ENCODE assay signal across 17 cellular contexts in genomic region chr15:95284487-95284886, GRCh38.
DNase-seq lines count a peak whose midpoint lies in the region; FAIRE-seq and TF ChIP-seq lines count a peak whose summit lies in the region.
"Had no signal": no experiment of that assay in that cellular context is flagged by ENCODE, and none has a peak within 500 bp of the region (broad histone marks: within the 10 kb centered on the region; RNA-seq: fewer than 3 reads in every experiment).

No MANE protein-coding gene starts in this region.

- POLR2A ChIA-PET in activated CD4-positive, alpha-beta memory T cell treated with anti-CD3 and anti-CD28 coated beads, Interleukin-2, amount 10 ng/mL, durations not matched to agents 7 days and 5 days (lab: Charles Lee) = no interaction called here
- POLR2A ChIA-PET in activated CD4-positive, alpha-beta memory T cell treated with anti-CD3 and anti-CD28 coated beads for 36 hours (lab: Charles Lee) = no interaction called here

- no peak overlapping the region for H3K4me3 Mint-ChIP-seq in activated CD4-positive, alpha-beta memory T cell treated with anti-CD3 and anti-CD28 coated beads, Interleukin-2, amount 10 ng/mL, durations not matched to agents 7 days and 5 days
- no peak overlapping the region for H3K4me3 Mint-ChIP-seq in activated CD4-positive, alpha-beta memory T cell treated with anti-CD3 and anti-CD28 coated beads for 36 hours

- H3K9me3 ChIP-seq in esophagus squamous epithelium (no peaks in the 10 kb centered on the region), tibial artery (no peaks in the 10 kb centered on the region)
- H3K9me3 ChIP-seq: ascending aorta, SJSA1 had no signal

- H3K36me3 Mint-ChIP-seq in activated CD4-positive, alpha-beta memory T cell treated with anti-CD3 and anti-CD28 coated beads, Interleukin-2, amount 10 ng/mL, durations not matched to agents 7 days and 5 days (ENCODE audit: low read depth) = no peaks in the 10 kb centered on the region
- H3K36me3 Mint-ChIP-seq in activated CD4-positive, alpha-beta memory T cell treated with anti-CD3 and anti-CD28 coated beads for 36 hours = no peaks in the 10 kb centered on the region
- H3K36me3 Mint-ChIP-seq: CD8-positive, alpha-beta memory T cell had no signal

- DNase-seq in activated CD4-positive, alpha-beta memory T cell treated with anti-CD3 and anti-CD28 coated beads, Interleukin-2, amount 10 ng/mL, durations not matched to agents 7 days and 5 days = no peak
- DNase-seq in activated CD4-positive, alpha-beta memory T cell treated with anti-CD3 and anti-CD28 coated beads for 36 hours = no peak
- DNase-seq in MV-4-11 (lab: John Stamatoyannopoulos, UW) (peak; percentile 83), esophagus squamous epithelium (lab: John Stamatoyannopoulos, UW) (no peak), tibial artery (no peak), GM12891 (ENCODE audit: insufficient read length, low spot score) (no peak), COR-L47 (lab: John Stamatoyannopoulos, UW) (no peak), NCI-H510A (lab: John Stamatoyannopoulos, UW) (no peak)
- DNase-seq: cortex of kidney; erythroblast; NCI-H345; stimulated activated naive CD4-positive, alpha-beta T cell treated with Interleukin-2 at 50 U/mL for 16 hours had no signal

- H3K27ac ChIP-seq in esophagus squamous epithelium (peak overlapping the region in 3 of 4 donors; percentile 44 to 77 (median 49)), tibial artery (peak overlapping the region; percentile 54 to 75)
- H3K27ac ChIP-seq: ascending aorta, parathyroid adenoma, SJSA1 had no signal

- H3K4me1 Mint-ChIP-seq in activated CD4-positive, alpha-beta memory T cell treated with anti-CD3 and anti-CD28 coated beads, Interleukin-2, amount 10 ng/mL, durations not matched to agents 7 days and 5 days = peaks cover 14% of the 10 kb centered on the region
- peaks cover 10% of the 10 kb centered on the region for H3K4me1 Mint-ChIP-seq in activated CD4-positive, alpha-beta memory T cell treated with anti-CD3 and anti-CD28 coated beads for 36 hours (ENCODE audit: low read depth)

- TF ChIP-seq CTCF in esophagus squamous epithelium (IDR thresholded peaks at IDR 0.05) (no peak), tibial artery (IDR thresholded peaks at IDR 0.05) (no peak)

- TF ChIP-seq POLR2A in esophagus squamous epithelium (IDR thresholded peaks at IDR 0.05) (no peak), GM12891 (IDR thresholded peaks at IDR 0.05; ENCODE audit: low read depth, low read length) (no peak)

- H3K27me3 Mint-ChIP-seq in activated CD4-positive, alpha-beta memory T cell treated with anti-CD3 and anti-CD28 coated beads, Interleukin-2, amount 10 ng/mL, durations not matched to agents 7 days and 5 days = peaks cover 3% of the 10 kb centered on the region
- H3K27me3 Mint-ChIP-seq in activated CD4-positive, alpha-beta memory T cell treated with anti-CD3 and anti-CD28 coated beads for 36 hours = peaks cover 4% of the 10 kb centered on the region

- CTCF ChIA-PET in activated CD4-positive, alpha-beta memory T cell treated with anti-CD3 and anti-CD28 coated beads, Interleukin-2, amount 10 ng/mL, durations not matched to agents 7 days and 5 days (lab: Charles Lee) = no interaction called here
- CTCF ChIA-PET in activated CD4-positive, alpha-beta memory T cell treated with anti-CD3 and anti-CD28 coated beads for 36 hours (lab: Charles Lee) = no interaction called here

- no peak for FAIRE-seq in GM12891 (lab: Jason Lieb, UNC)
- FAIRE-seq: urothelium cell line had no signal

- H3K4me1 ChIP-seq in esophagus squamous epithelium = peaks cover 0 to 17% (median 8%) of the 10 kb centered on the region in 3 donors
- peaks cover 0 to 98% (median 38%) of the 10 kb centered on the region in 4 donors for H3K4me1 ChIP-seq in tibial artery

- intact Hi-C loops in activated CD4-positive, alpha-beta memory T cell treated with anti-CD3 and anti-CD28 coated beads for 36 hours (cut with micrococcal nuclease) = no loop called here
- intact Hi-C loops in esophagus squamous epithelium (cut with DNase I) (no loop called here), tibial artery (cut with DNase I; ENCODE audit: low total_unique reads) (no loop called here)

- H3K27me3 ChIP-seq in esophagus squamous epithelium (peaks cover 0 to 4% (median 0%) of the 10 kb centered on the region in 4 donors), tibial artery (no peaks in the 10 kb centered on the region)
- H3K27me3 ChIP-seq: ascending aorta, SJSA1 had no signal

- H3K4me3 ChIP-seq in esophagus squamous epithelium (no peak overlapping the region), tibial artery (no peak overlapping the region)
- H3K4me3 ChIP-seq: ascending aorta, SJSA1 had no signal

- no peaks in the 10 kb centered on the region for H3K9me3 Mint-ChIP-seq in activated CD4-positive, alpha-beta memory T cell treated with anti-CD3 and anti-CD28 coated beads, Interleukin-2, amount 10 ng/mL, durations not matched to agents 7 days and 5 days
- H3K9me3 Mint-ChIP-seq in activated CD4-positive, alpha-beta memory T cell treated with anti-CD3 and anti-CD28 coated beads for 36 hours = no peaks in the 10 kb centered on the region
- H3K9me3 Mint-ChIP-seq: CD8-positive, alpha-beta memory T cell had no signal

- WGBS in esophagus squamous epithelium, 2 donors = 88% methylated on average over 4 of the region's 4 CpGs

- no peaks in the 10 kb centered on the region for H3K36me3 ChIP-seq in esophagus squamous epithelium
- H3K36me3 ChIP-seq in tibial artery = no peaks in the 10 kb centered on the region
- H3K36me3 ChIP-seq: ascending aorta, SJSA1 had no signal

- H3K27ac Mint-ChIP-seq in activated CD4-positive, alpha-beta memory T cell treated with anti-CD3 and anti-CD28 coated beads, Interleukin-2, amount 10 ng/mL, durations not matched to agents 7 days and 5 days = peak overlapping the region; percentile 17
- no peak overlapping the region for H3K27ac Mint-ChIP-seq in activated CD4-positive, alpha-beta memory T cell treated with anti-CD3 and anti-CD28 coated beads for 36 hours

TF ChIP-seq in GM12891, 5 proteins besides CTCF, POLR2A, EP300 and RAD21:
- no peak for TF ChIP-seq POU2F2 (IDR thresholded peaks at IDR 0.05; ENCODE audit: low read depth, low read length)
- TF ChIP-seq POLR2AphosphoS5 (IDR thresholded peaks at IDR 0.05; ENCODE audit: low read depth, low read length) = no peak
